ENCODE assay signal across 23 cellular contexts in genomic region chr7:2883101-2883500, GRCh38.
"Had no signal": no experiment of that assay in that cellular context is flagged by ENCODE, and none has a peak within 500 bp of the region (broad histone marks: within the 10 kb centered on the region; RNA-seq: fewer than 3 reads in every experiment).

No MANE protein-coding gene starts in this region.

- H3K36me3 ChIP-seq: MG63, SJSA1 had no signal

- H3K27ac ChIP-seq: SJSA1 had no signal

- H3K4me3 ChIP-seq: MG63, SJSA1, SK-N-MC had no signal

- H3K27me3 ChIP-seq: MG63, SJSA1 had no signal

- DNase-seq: IMR-90, Karpas-422, KG1, MG63, NCI-H1092, NCI-H1105 treated with DMSO at 0.1 percent for 48 hours, NCI-H1417 treated with DMSO at 0.1 percent for 48 hours, NCI-H146, NCI-H1694 treated with DMSO at 0.1 percent for 48 hours, NCI-H1930, NCI-H2081, NCI-H2107, NCI-H2171, NCI-H226, NCI-H446, NCI-H510A, NCI-H524 treated with DMSO at 0.1 percent for 48 hours, NCI-H774, Right ventricle myocardium superior, RPMI8226, SIG-M5 had no signal

- H3K9me3 ChIP-seq: MG63, SJSA1 had no signal
